Comparison of ENCODE assay signal across 1 cellular context in genomic region chr6:28988536-28989415, GRCh38.
A peak's percentile ranks its signal among the peaks of the same experiment; 100 is the strongest.
TF ChIP-seq lines count a peak whose summit lies in the region.

No MANE protein-coding gene starts in this region.

TF ChIP-seq in GM23338, 12 proteins besides CTCF, POLR2A, EP300 and RAD21 (continued from another document):
- TF ChIP-seq POLR2AphosphoS5 (IDR thresholded peaks at IDR 0.05; ENCODE audit: low read depth) (peak; percentile 59; the same call in 1 of the 2 replicates), CREB1 (CRISPR knock-in tag; IDR thresholded peaks at IDR 0.05; ENCODE audit: low read depth) (peak; percentile 87), STAT1 (IDR thresholded peaks at IDR 0.05; ENCODE audit: unreplicated experiment) (no peak), NANOG (IDR thresholded peaks at IDR 0.05; ENCODE audit: borderline replicate concordance) (no peak; the same call in 1 of the 2 replicates), EZH2 (IDR thresholded peaks at IDR 0.05; ENCODE audit: low read depth, unreplicated experiment) (no peak), ZNF114 (CRISPR knock-in tag; IDR thresholded peaks at IDR 0.05) (no peak), ETS1 (IDR thresholded peaks at IDR 0.05) (no peak), EZH2phosphoT487 (IDR thresholded peaks at IDR 0.05; ENCODE audit: unreplicated experiment) (no peak), ZNF331 (CRISPR knock-in tag; IDR thresholded peaks at IDR 0.05; ENCODE audit: low read depth) (no peak), JUNB (IDR thresholded peaks at IDR 0.05; ENCODE audit: unreplicated experiment) (no peak)
